In genomic region chr6:907928-908327, GRCh38 we compare ENCODE assay signal across 18 cellular contexts.
DNase-seq lines count a peak whose midpoint lies in the region; ATAC-seq and TF ChIP-seq lines count a peak whose summit lies in the region.
"Had no signal": no experiment of that assay in that cellular context is flagged by ENCODE, and none has a peak within 500 bp of the region (broad histone marks: within the 10 kb centered on the region; RNA-seq: fewer than 3 reads in every experiment).

No MANE protein-coding gene starts in this region.

- H3K4me1 Mint-ChIP-seq in endodermal cell = no peaks in the 10 kb centered on the region
- H3K4me1 Mint-ChIP-seq: B cell; CD4-positive, CD25-positive, alpha-beta regulatory T cell had no signal

- intact Hi-C loops in Panc1 (cut with micrococcal nuclease; ENCODE audit: unreplicated experiment) = loop anchor here (10.0 kb wide), 1 partner anchor 313 kb away; no protein-coding TSS in a partner anchor
- intact Hi-C loops in vagina (cut with DNase I) = no loop called here

- H3K36me3 ChIP-seq in Panc1 (ENCODE audit: control insufficient read depth, insufficient read depth, low read length) (no peaks in the 10 kb centered on the region), endodermal cell (ENCODE audit: control insufficient read depth, insufficient read depth, low read length) (no peaks in the 10 kb centered on the region), vagina (no peaks in the 10 kb centered on the region)
- H3K36me3 ChIP-seq: BLaER1 had no signal

- H3K4me3 ChIP-seq in Panc1 (ENCODE audit: low read depth in 2 of 2, low read length in 2 of 2) = no peak overlapping the region
- no peak overlapping the region for H3K4me3 ChIP-seq in endodermal cell (ENCODE audit: low read length)
- H3K4me3 ChIP-seq in vagina = no peak overlapping the region
- H3K4me3 ChIP-seq: BLaER1, GM12878, GM23248 had no signal

- no peak overlapping the region for H3K4me3 Mint-ChIP-seq in endodermal cell
- H3K4me3 Mint-ChIP-seq: B cell; CD4-positive, CD25-positive, alpha-beta regulatory T cell; CD8-positive, alpha-beta T cell had no signal

- no TSS peak for BruUV-seq in Panc1 (replicated peaks; lab: Mats Ljungman, UMichigan)

- H3K9me3 ChIP-seq in Panc1 (ENCODE audit: control insufficient read depth, insufficient read depth, low read depth, low read length) (no peaks in the 10 kb centered on the region), endodermal cell (ENCODE audit: control insufficient read depth, low read length) (no peaks in the 10 kb centered on the region), vagina (no peaks in the 10 kb centered on the region)
- H3K9me3 ChIP-seq: BLaER1, Caco-2 had no signal

- TF ChIP-seq POLR2A in vagina (IDR thresholded peaks at IDR 0.05) = no peak

- 0 out of 2 replicates have a peak, but pooled peaks have one; percentile 39 for ATAC-seq in Panc1
- ATAC-seq: CD8-positive, alpha-beta T cell; GM12878 had no signal

- no peak overlapping the region for H3K9ac ChIP-seq in endodermal cell (ENCODE audit: extremely low read depth, low read length, poor library complexity, severe bottlenecking)
- H3K9ac ChIP-seq: BLaER1, GM23248 had no signal

- CTCF ChIA-PET in Panc1 (lab: Charles Lee) = no interaction called here
- CTCF ChIA-PET in GM10248 (lab: Yijun Ruan, JAX) = no interaction called here

- peaks cover 13% of the 10 kb centered on the region for H3K27me3 Mint-ChIP-seq in endodermal cell (ENCODE audit: insufficient read depth)

- TF ChIP-seq CTCF in Panc1 (IDR thresholded peaks at IDR 0.05) = no peak
- TF ChIP-seq CTCF in endodermal cell (conservative IDR thresholded peaks at IDR 0.05) = no peak
- TF ChIP-seq CTCF in vagina (IDR thresholded peaks at IDR 0.05) = no peak
- no peak for TF ChIP-seq CTCF in GM10248 (IDR thresholded peaks at IDR 0.05; ENCODE audit: control extremely low read depth, extremely low read depth, low read depth, missing control alignments)

- POLR2A ChIA-PET in Panc1 (lab: Charles Lee) (interaction anchor here (0.5 kb wide), 1 partner anchor 13 kb away, joined by 7 read pairs; no protein-coding TSS in a partner anchor), GM10248 (lab: Yijun Ruan, JAX) (no interaction called here)

- H3K27ac Mint-ChIP-seq in endodermal cell = no peak overlapping the region
- H3K27ac Mint-ChIP-seq: B cell; CD4-positive, CD25-positive, alpha-beta regulatory T cell; CD8-positive, alpha-beta T cell had no signal

- H3K27me3 ChIP-seq in Panc1 (ENCODE audit: control insufficient read depth, insufficient read depth, low read length) (no peaks in the 10 kb centered on the region), endodermal cell (ENCODE audit: control insufficient read depth, insufficient read depth, low read length, poor library complexity, severe bottlenecking) (peaks cover 18% of the 10 kb centered on the region), vagina (no peaks in the 10 kb centered on the region)
- H3K27me3 ChIP-seq: BLaER1 had no signal

- H3K27ac ChIP-seq in Panc1 (ENCODE audit: low read length) (no peak overlapping the region), endodermal cell (ENCODE audit: low read depth, low read length) (no peak overlapping the region), vagina (no peak overlapping the region)
- H3K27ac ChIP-seq: BLaER1, C4-2B, GM23248 had no signal

- no peaks in the 10 kb centered on the region for H3K9me3 Mint-ChIP-seq in endodermal cell
- H3K9me3 Mint-ChIP-seq: CD4-positive, CD25-positive, alpha-beta regulatory T cell; CD8-positive, alpha-beta T cell had no signal

- DNase-seq in Panc1 (ENCODE audit: low read depth, low spot score) = no peak
- DNase-seq in endodermal cell = peak; percentile 22
- DNase-seq in vagina (ENCODE audit: extremely low spot score in 2 of 2) = peak; percentile 61 to 70
- DNase-seq in GM10248 (ENCODE audit: extremely low spot score) = no peak
- no peak for DNase-seq in NOMO-1 (lab: John Stamatoyannopoulos, UW; ENCODE audit: unreplicated experiment in 2 of 2)
- no peak for DNase-seq in NCI-H1417 (lab: John Stamatoyannopoulos, UW)
- DNase-seq: Caco-2; CD4-positive, CD25-positive, alpha-beta regulatory T cell; CD8-positive, alpha-beta T cell; DMS153; DND-41; GM23248; H7; HCEC 1CT had no signal

- in situ Hi-C loops in Panc1 (cut with HindIII; ENCODE audit: low pct_unique_long_range_greater_than_20kb, low sequenced_read_pairs) = no loop called here

- 90 to 92% methylated on average over 5 to 6 of the region's 6 CpGs for WGBS in endodermal cell (ENCODE audit: insufficient coverage in 1 of 2, insufficient read length in 1 of 2), 2 experiments

- no peaks in the 10 kb centered on the region for H3K36me3 Mint-ChIP-seq in endodermal cell (ENCODE audit: low read depth)
- H3K36me3 Mint-ChIP-seq: CD4-positive, CD25-positive, alpha-beta regulatory T cell; CD8-positive, alpha-beta T cell had no signal

- H3K4me1 ChIP-seq in Panc1 (ENCODE audit: control insufficient read depth, insufficient read depth, low read length) (no peaks in the 10 kb centered on the region), endodermal cell (ENCODE audit: control insufficient read depth, insufficient read depth, low read length) (no peaks in the 10 kb centered on the region), vagina (no peaks in the 10 kb centered on the region)

Comparison
In these comparisons a context has a peak if more than half of its experiments do, and no peak if none do; other contexts are left out.
1. DNase-seq: peak in endodermal cell (single experiment) and vagina (2 of 2); none in Panc1 (single experiment), GM10248 (single experiment), NOMO-1 (0 of 2) and NCI-H1417 (0 of 3).